In the genomic region with DNA sequence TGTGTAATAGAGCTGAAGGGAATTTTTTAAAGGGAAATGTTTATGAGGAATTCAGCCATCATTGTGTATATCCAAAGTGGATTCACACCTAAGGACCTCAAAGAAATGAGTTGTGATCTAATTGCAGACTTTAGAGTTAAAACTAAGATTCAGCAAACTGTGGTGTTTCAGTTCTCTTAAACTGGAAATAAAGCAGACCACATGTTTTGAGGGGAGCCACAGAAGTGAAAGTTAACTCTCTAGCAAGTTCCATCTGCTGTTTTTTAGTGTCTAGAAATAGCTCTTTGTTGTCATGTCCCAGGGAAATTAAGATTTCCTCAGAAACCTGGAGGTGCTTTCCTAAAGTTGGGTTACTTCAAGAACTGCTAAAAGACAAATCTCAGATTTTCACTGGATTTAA, we compare ENCODE assay signal across 9 cellular contexts.
A peak's percentile ranks its signal among the peaks of the same experiment; 100 is the strongest.
DNase-seq lines count a peak whose midpoint lies in the region; ATAC-seq and TF ChIP-seq lines count a peak whose summit lies in the region.
"Had no signal": no experiment of that assay in that cellular context is flagged by ENCODE, and none has a peak within 500 bp of the region (broad histone marks: within the 10 kb centered on the region; RNA-seq: fewer than 3 reads in every experiment).

No MANE protein-coding gene starts in this region.

- H3K4me1 ChIP-seq in KMS-11 (ENCODE audit: low read depth, poor library complexity, severe bottlenecking), result peaks cover 23% of the 10 kb centered on the region
- peaks cover 34 to 36% of the 10 kb centered on the region in 2 experiments for H3K4me1 ChIP-seq in neutrophil (ENCODE audit: control insufficient read depth in 1 of 2, insufficient read depth in 1 of 2, low read depth in 1 of 2, low read length in 1 of 2)
- H3K4me1 ChIP-seq: stomach had no signal

- H3K9ac ChIP-seq in KMS-11, result no peak overlapping the region

- H3K4me3 Mint-ChIP-seq in CD4-positive, alpha-beta T cell, result no peak overlapping the region
- H3K4me3 Mint-ChIP-seq: HFFc6 had no signal

- no peak overlapping the region for H3K27ac ChIP-seq in KMS-11
- peak overlapping the region; percentile 15 for H3K27ac ChIP-seq in neutrophil
- H3K27ac ChIP-seq in CD4-positive, alpha-beta T cell (ENCODE audit: low read depth, low read length), result no peak overlapping the region
- H3K27ac ChIP-seq: stomach had no signal

- H2AFZ ChIP-seq in KMS-11 (ENCODE audit: low read depth), result no peak overlapping the region

- TF ChIP-seq CTCF in KMS-11 (conservative IDR thresholded peaks at IDR 0.05; ENCODE audit: low read depth, low read length), result no peak
- TF ChIP-seq CTCF in neutrophil (IDR thresholded peaks at IDR 0.05), result no peak
- TF ChIP-seq CTCF in lower leg skin (IDR thresholded peaks at IDR 0.05), result no peak
- no peak for TF ChIP-seq CTCF in CD4-positive, alpha-beta T cell (IDR thresholded peaks at IDR 0.05)

- no peaks in the 10 kb centered on the region for H3K9me3 ChIP-seq in neutrophil
- H3K9me3 ChIP-seq in CD4-positive, alpha-beta T cell (ENCODE audit: control insufficient read depth, low read length), result no peaks in the 10 kb centered on the region
- H3K9me3 ChIP-seq: stomach had no signal

- ATAC-seq in GM18520 (IDR thresholded peaks at IDR 0.05; ENCODE audit: unreplicated experiment), result peak; percentile 64
- ATAC-seq in GM21619 (IDR thresholded peaks at IDR 0.05; ENCODE audit: unreplicated experiment), result peak; percentile 72
- ATAC-seq in CD4-positive, alpha-beta T cell (ENCODE audit: poor library complexity), result no peak

- H3K27ac Mint-ChIP-seq in CD4-positive, alpha-beta T cell, result no peak overlapping the region
- H3K27ac Mint-ChIP-seq: HFFc6 had no signal

- H3K9me3 Mint-ChIP-seq in CD4-positive, alpha-beta T cell, result no peaks in the 10 kb centered on the region
- H3K9me3 Mint-ChIP-seq: HFFc6 had no signal

- H3K27me3 Mint-ChIP-seq in CD4-positive, alpha-beta T cell, result no peaks in the 10 kb centered on the region

- no peaks in the 10 kb centered on the region for H3K36me3 ChIP-seq in KMS-11 (ENCODE audit: insufficient read depth)
- peaks cover 19% of the 10 kb centered on the region for H3K36me3 ChIP-seq in neutrophil

- DNase-seq in NCI-H2081 treated with DMSO at 0.1 percent for 48 hours (lab: John Stamatoyannopoulos, UW) (no peak), lower leg skin (ENCODE audit: low spot score in 2 of 2) (no peak)
- no peak for DNase-seq in CD4-positive, alpha-beta T cell
- DNase-seq: HFFc6, stomach had no signal

- H4K20me1 ChIP-seq in KMS-11 (ENCODE audit: insufficient read depth), result no peaks in the 10 kb centered on the region

- no peaks in the 10 kb centered on the region for H3K79me2 ChIP-seq in KMS-11 (ENCODE audit: insufficient read depth, low read depth)

- H3K36me3 Mint-ChIP-seq in CD4-positive, alpha-beta T cell (ENCODE audit: low read depth), result peaks cover 21% of the 10 kb centered on the region

- no peak for TF ChIP-seq POLR2A in lower leg skin (IDR thresholded peaks at IDR 0.05)

- H3K4me2 ChIP-seq in KMS-11, result peak overlapping the region; percentile 13

- peaks cover 4% of the 10 kb centered on the region for H3K4me1 Mint-ChIP-seq in CD4-positive, alpha-beta T cell (ENCODE audit: low read depth)

- POLR2A ChIA-PET in CD4-positive, alpha-beta T cell (lab: Charles Lee), result no interaction called here

- intact Hi-C loops in lower leg skin (cut with DNase I; ENCODE audit: low total_unique reads), result no loop called here
- intact Hi-C loops in CD4-positive, alpha-beta T cell (cut with DNase I, micrococcal nuclease), result no loop called here

- H3K4me3 ChIP-seq in KMS-11 (IDR thresholded peaks at IDR 0.05; ENCODE audit: insufficient read depth, low read depth, low read length) (no peak overlapping the region), neutrophil (ENCODE audit: low read depth in 1 of 2, low read length in 1 of 2) (no peak overlapping the region), lower leg skin (ENCODE audit: low read depth, poor library complexity, severe bottlenecking) (no peak overlapping the region)
- H3K4me3 ChIP-seq: stomach had no signal

- no peaks in the 10 kb centered on the region for H3K27me3 ChIP-seq in KMS-11 (ENCODE audit: insufficient read depth, low read depth)
- H3K27me3 ChIP-seq in neutrophil, result no peaks in the 10 kb centered on the region
- H3K27me3 ChIP-seq in CD4-positive, alpha-beta T cell (ENCODE audit: control insufficient read depth, insufficient read depth, low read length), result no peaks in the 10 kb centered on the region

- CTCF ChIA-PET in CD4-positive, alpha-beta T cell (lab: Charles Lee), result interaction anchor here (1.6 kb wide), 1 partner anchor 10 kb away, joined by 3 read pairs; no protein-coding TSS in a partner anchor
